ENCODE assay signal across 10 cellular contexts in genomic region chr13:74026753-74027152, GRCh38.
DNase-seq lines count a peak whose midpoint lies in the region; ATAC-seq and TF ChIP-seq lines count a peak whose summit lies in the region.
"Had no signal": no experiment of that assay in that cellular context is flagged by ENCODE, and none has a peak within 500 bp of the region (broad histone marks: within the 10 kb centered on the region; RNA-seq: fewer than 3 reads in every experiment).

No MANE protein-coding gene starts in this region.

- H4K91ac ChIP-seq in mesenchymal stem cell (ENCODE audit: low read length): no peak overlapping the region

- H4K8ac ChIP-seq in mesenchymal stem cell (ENCODE audit: low read length): no peak overlapping the region

- peak overlapping the region; percentile 82 for H3K4me3 Mint-ChIP-seq in activated T-helper 17 cell treated with anti-CD3 and anti-CD28 coated beads, Interleukin-2, amount 50 U/mL, for 72 hours

- no peak overlapping the region for H3K23ac ChIP-seq in mesenchymal stem cell (ENCODE audit: low read length in 2 of 2)

- H3K9me3 ChIP-seq in MM.1S (replicated peaks; ENCODE audit: insufficient read depth, low read length) (no peaks in the 10 kb centered on the region), mesenchymal stem cell (ENCODE audit: control insufficient read depth, low read length) (no peaks in the 10 kb centered on the region)

- peak overlapping the region in 1 of 2 experiments; percentile 3 for H3K18ac ChIP-seq in mesenchymal stem cell (ENCODE audit: low read depth in 1 of 2, low read length in 2 of 2)

- H3K4me2 ChIP-seq in MM.1S (ENCODE audit: low read depth, low read length) (peak overlapping the region; percentile 94), mesenchymal stem cell (ENCODE audit: low read length, poor library complexity, severe bottlenecking) (peak overlapping the region; percentile 39)

- peaks cover 4% of the 10 kb centered on the region for H3K9me3 Mint-ChIP-seq in activated T-helper 17 cell treated with anti-CD3 and anti-CD28 coated beads, Interleukin-2, amount 50 U/mL, for 72 hours

- H3K4me3 ChIP-seq in GM06990 (replicated peaks; ENCODE audit: low read depth, low read length) (peak overlapping the region; percentile 22), MM.1S (ENCODE audit: low read length) (peak overlapping the region; percentile 60), mesenchymal stem cell (ENCODE audit: insufficient read depth in 1 of 2, low read depth in 1 of 2, low read length in 2 of 2) (no peak overlapping the region)
- H3K4me3 ChIP-seq: lung had no signal

- H3K27me3 Mint-ChIP-seq in activated T-helper 17 cell treated with anti-CD3 and anti-CD28 coated beads, Interleukin-2, amount 50 U/mL, for 72 hours: no peaks in the 10 kb centered on the region

- peak overlapping the region; percentile 80 for H3K27ac Mint-ChIP-seq in activated T-helper 17 cell treated with anti-CD3 and anti-CD28 coated beads, Interleukin-2, amount 50 U/mL, for 72 hours

- DNase-seq in GM06990 (ENCODE audit: extremely low read depth, insufficient read length): peak; percentile 63
- peak; percentile 86 for DNase-seq in MM.1S
- peak; percentile 46 for DNase-seq in mesenchymal stem cell
- no peak for DNase-seq in RKO (ENCODE audit: low spot score)
- DNase-seq in HUDEP-2 (lab: John Stamatoyannopoulos, UW; ENCODE audit: unreplicated experiment in 76 of 76): no peak
- DNase-seq in inferior parietal cortex (ENCODE audit: extremely low spot score): no peak

- 6% methylated on average over 4 of the region's 4 CpGs for WGBS in mesenchymal stem cell

- H2BK12ac ChIP-seq in mesenchymal stem cell (ENCODE audit: low read length in 2 of 2): no peak overlapping the region

- no peak overlapping the region for H2BK120ac ChIP-seq in mesenchymal stem cell (ENCODE audit: low read depth, low read length)

- H3K36me3 Mint-ChIP-seq in activated T-helper 17 cell treated with anti-CD3 and anti-CD28 coated beads, Interleukin-2, amount 50 U/mL, for 72 hours (ENCODE audit: low read depth): peaks cover 20% of the 10 kb centered on the region

- peak; percentile 95 for ATAC-seq in GM21723 (IDR thresholded peaks at IDR 0.05; ENCODE audit: unreplicated experiment)
- peak; percentile 97 for ATAC-seq in activated T-helper 17 cell treated with anti-CD3 and anti-CD28 coated beads, Interleukin-2, amount 50 U/mL, for 72 hours (replicated peaks)

- peak overlapping the region; percentile 57 for H3K9ac ChIP-seq in MM.1S (ENCODE audit: low read length)
- H3K9ac ChIP-seq in mesenchymal stem cell (ENCODE audit: low read length): no peak overlapping the region

- H2AFZ ChIP-seq in MM.1S (ENCODE audit: low read length): peak overlapping the region; percentile 33; the same call in 1 of the 2 replicates
- H2AFZ ChIP-seq in mesenchymal stem cell (ENCODE audit: low read depth, low read length): no peak overlapping the region

- H3K79me1 ChIP-seq in mesenchymal stem cell (replicated peaks; ENCODE audit: low read length, poor library complexity, severe bottlenecking): peaks cover 21% of the 10 kb centered on the region

- H3K14ac ChIP-seq in mesenchymal stem cell (ENCODE audit: low read length in 2 of 2): no peak overlapping the region

- H3K4me1 Mint-ChIP-seq in activated T-helper 17 cell treated with anti-CD3 and anti-CD28 coated beads, Interleukin-2, amount 50 U/mL, for 72 hours: peaks cover 35% of the 10 kb centered on the region

- H3K9me2 ChIP-seq in MM.1S (replicated peaks; ENCODE audit: insufficient read depth, low read length): no peaks in the 10 kb centered on the region

- no peaks in the 10 kb centered on the region for H4K20me1 ChIP-seq in MM.1S (ENCODE audit: insufficient read depth, low read length)

- H3F3A ChIP-seq in MM.1S (ENCODE audit: insufficient read depth, low read length): peaks cover 23% of the 10 kb centered on the region

- H2BK5ac ChIP-seq in mesenchymal stem cell (ENCODE audit: low read depth, low read length, poor library complexity, severe bottlenecking): peak overlapping the region; percentile 73

- H3K4ac ChIP-seq in mesenchymal stem cell (ENCODE audit: low read depth in 1 of 2, low read length in 2 of 2): no peak overlapping the region

- H3K27ac ChIP-seq in MM.1S (ENCODE audit: low read length) (peak overlapping the region; percentile 84), mesenchymal stem cell (ENCODE audit: low read length, poor library complexity, severe bottlenecking) (peak overlapping the region; percentile 53)
- H3K27ac ChIP-seq: HL-60 had no signal

- H3K36me3 ChIP-seq in GM06990 (ENCODE audit: control insufficient read depth, insufficient read depth, low read length): peaks cover 2% of the 10 kb centered on the region
- H3K36me3 ChIP-seq in MM.1S (replicated peaks; ENCODE audit: insufficient read depth, low read length): no peaks in the 10 kb centered on the region
- peaks cover 0 to 8% of the 10 kb centered on the region in 2 experiments for H3K36me3 ChIP-seq in mesenchymal stem cell (ENCODE audit: control insufficient read depth in 1 of 2, insufficient read depth in 2 of 2, low read depth in 1 of 2, low read length in 2 of 2)

- H2AK5ac ChIP-seq in mesenchymal stem cell (ENCODE audit: low read length, severe bottlenecking): no peak overlapping the region

- peaks cover 50% of the 10 kb centered on the region for H3K79me2 ChIP-seq in MM.1S (ENCODE audit: low read length)

- H2BK15ac ChIP-seq in mesenchymal stem cell (ENCODE audit: low read depth, poor library complexity, severe bottlenecking): no peak overlapping the region

- peaks cover 26% of the 10 kb centered on the region for H3K4me1 ChIP-seq in MM.1S (ENCODE audit: low read length)
- peaks cover 2% of the 10 kb centered on the region for H3K4me1 ChIP-seq in mesenchymal stem cell (ENCODE audit: control insufficient read depth, insufficient read depth, low read depth, low read length)

- H3K27me3 ChIP-seq in GM06990 (replicated peaks; ENCODE audit: control insufficient read depth, insufficient read depth, low read length): no peaks in the 10 kb centered on the region
- H3K27me3 ChIP-seq in MM.1S (replicated peaks; ENCODE audit: insufficient read depth, low read length): no peaks in the 10 kb centered on the region
- H3K27me3 ChIP-seq in mesenchymal stem cell (ENCODE audit: control insufficient read depth in 1 of 2, insufficient read depth in 1 of 2, low read length in 2 of 2): no peaks in the 10 kb centered on the region

- no peak for TF ChIP-seq CTCF in GM06990 (IDR thresholded peaks at IDR 0.05; ENCODE audit: insufficient read depth, low read length, poor library complexity, severe bottlenecking)
- TF ChIP-seq CTCF in MM.1S (IDR thresholded peaks at IDR 0.05; ENCODE audit: low read length): no peak

Comparison
In these comparisons a context has a peak if more than half of its experiments do, and no peak if none do; other contexts are left out.
1. DNase-seq: peak in GM06990 (single experiment), MM.1S (single experiment) and mesenchymal stem cell (single experiment); none in RKO (single experiment), HUDEP-2 (0 of 76) and inferior parietal cortex (single experiment).
2. H3K4me3 ChIP-seq: peak in GM06990 (single experiment) and MM.1S (single experiment); none in mesenchymal stem cell (0 of 2).